9 cellular contexts compared by ENCODE assay signal in the genomic region with DNA sequence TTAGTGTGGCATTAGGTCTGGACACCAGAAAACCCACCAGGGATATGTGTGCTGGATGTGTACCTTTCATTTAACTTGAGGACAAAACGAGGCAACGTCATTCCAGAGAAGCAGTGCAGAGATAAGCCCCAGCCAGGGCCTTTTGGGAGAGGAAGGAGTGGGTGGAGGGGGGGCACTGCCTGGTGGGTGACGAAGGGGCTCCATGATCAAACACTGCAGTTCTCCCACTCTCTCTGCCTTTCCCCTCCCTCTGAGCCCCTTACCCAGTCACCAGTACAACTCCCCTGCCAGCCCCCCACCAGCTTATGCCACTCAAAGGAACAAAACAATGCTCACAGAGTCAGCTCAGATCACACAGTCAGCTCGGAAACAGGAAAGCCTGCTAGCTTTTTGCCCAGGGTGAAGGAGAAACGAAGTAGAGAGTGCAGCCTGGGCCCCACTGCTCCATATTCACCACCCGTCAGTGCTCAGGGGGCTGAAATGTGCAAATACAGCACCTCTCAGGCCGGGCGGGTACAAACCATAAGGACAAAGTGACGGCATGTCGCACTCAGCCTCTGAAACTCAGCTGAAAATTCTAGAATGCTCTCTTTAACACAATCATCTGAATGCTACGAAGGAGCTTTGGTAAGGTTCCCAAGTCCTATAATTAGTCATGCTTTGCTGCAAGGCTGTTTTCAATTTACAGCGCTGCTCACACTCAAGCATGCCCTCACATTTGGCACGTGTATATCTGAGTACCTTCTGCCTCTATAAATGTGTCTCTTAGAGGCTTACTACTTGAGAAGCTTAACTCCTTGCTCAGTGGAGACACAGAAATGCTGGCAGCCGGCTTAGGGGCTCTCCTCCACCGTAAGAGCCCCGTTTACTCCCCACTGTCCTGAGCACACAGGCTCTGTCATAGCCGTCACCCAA.
A peak's percentile ranks its signal among the peaks of the same experiment; 100 is the strongest.
DNase-seq lines count a peak whose midpoint lies in the region; ATAC-seq and TF ChIP-seq lines count a peak whose summit lies in the region.
"Had no signal": no experiment of that assay in that cellular context is flagged by ENCODE, and none has a peak within 500 bp of the region (broad histone marks: within the 10 kb centered on the region; RNA-seq: fewer than 3 reads in every experiment).

No MANE protein-coding gene starts in this region.

- ATAC-seq in heart right ventricle: peak; percentile 28 to 81 (median 74)
- ATAC-seq in body of pancreas: no peak

- no peaks in the 10 kb centered on the region for H4K20me1 ChIP-seq in GM23248 (ENCODE audit: insufficient read depth)

- peak overlapping the region; percentile 47 for H3K4me3 ChIP-seq in GM23248
- no peak overlapping the region for H3K4me3 ChIP-seq in heart right ventricle
- H3K4me3 ChIP-seq in body of pancreas: no peak overlapping the region
- H3K4me3 ChIP-seq: lower lobe of right lung had no signal

- TF ChIP-seq CTCF in VCaP (conservative IDR thresholded peaks at IDR 0.05) (no peak), heart right ventricle (IDR thresholded peaks at IDR 0.05) (no peak), body of pancreas (IDR thresholded peaks at IDR 0.05) (no peak)

- DNase-seq in GM23248 (peak; percentile 98), heart right ventricle (no peak), SK-N-DZ (ENCODE audit: low spot score) (no peak), NCI-H345 treated with DMSO at 0.1 percent for 48 hours (lab: John Stamatoyannopoulos, UW; ENCODE audit: unreplicated experiment) (no peak), body of pancreas (no peak)
- peak; percentile 36 for DNase-seq in stimulated activated CD8-positive, alpha-beta memory T cell treated with anti-CD3 and anti-CD28 coated beads, Interleukin-4, amount 100 ng/mL, for 48 hours
- DNase-seq: lower lobe of right lung, NCI-H1930 had no signal

- H3K4me1 ChIP-seq in GM23248 (ENCODE audit: insufficient read depth) (peaks cover 14% of the 10 kb centered on the region), heart right ventricle (peaks cover 3 to 22% (median 14%) of the 10 kb centered on the region in 9 donors), body of pancreas (no peaks in the 10 kb centered on the region)
- H3K4me1 ChIP-seq: lower lobe of right lung had no signal

- H3K27ac ChIP-seq in GM23248 (peak overlapping the region; percentile 72), VCaP (peak overlapping the region; percentile 89; the same call in 1 of the 2 replicates), heart right ventricle (peak overlapping the region in 9 of 10 donors; percentile 17 to 68 (median 38)), body of pancreas (no peak overlapping the region)
- H3K27ac ChIP-seq: lower lobe of right lung had no signal

- H3K9ac ChIP-seq in GM23248: peak overlapping the region; percentile 63

- in situ Hi-C loops in GM23248 (cut with MboI): no loop called here

- no peak for TF ChIP-seq POLR2A in body of pancreas (IDR thresholded peaks at IDR 0.05)

- peak overlapping the region; percentile 69 for H2AFZ ChIP-seq in GM23248

- peaks cover 14% of the 10 kb centered on the region; the same call in 1 of the 2 replicates for H3F3A ChIP-seq in GM23248 (ENCODE audit: insufficient read depth)

- intact Hi-C loops in heart right ventricle (cut with DNase I): no loop called here
- intact Hi-C loops in body of pancreas (cut with DNase I): no loop called here

- H3K4me2 ChIP-seq in GM23248 (ENCODE audit: unreplicated experiment): peak overlapping the region; percentile 77

- H3K36me3 ChIP-seq in GM23248 (ENCODE audit: low read depth) (no peaks in the 10 kb centered on the region), heart right ventricle (no peaks in the 10 kb centered on the region), body of pancreas (replicated peaks in 1 of 2; ENCODE audit: insufficient read depth in 1 of 2, low read depth in 2 of 2) (no peaks in the 10 kb centered on the region)
- H3K36me3 ChIP-seq: lower lobe of right lung had no signal

- H3K27me3 ChIP-seq in GM23248 (replicated peaks; ENCODE audit: insufficient read depth): no peaks in the 10 kb centered on the region
- H3K27me3 ChIP-seq in heart right ventricle: no peaks in the 10 kb centered on the region
- no peaks in the 10 kb centered on the region for H3K27me3 ChIP-seq in body of pancreas

- no peaks in the 10 kb centered on the region for H3K9me2 ChIP-seq in GM23248 (ENCODE audit: insufficient read depth)

- 5 to 10% methylated on average over 16 to 17 of the region's 17 CpGs for WGBS in GM23248 (ENCODE audit: low coverage in 1 of 2, low lambda C conversion rate in 2 of 2, missing lambda C conversion rate in 2 of 2), 2 experiments
- 39 to 42% methylated on average over 17 of the region's 17 CpGs for WGBS in heart right ventricle, 2 donors
- 74 to 83% methylated on average over 17 of the region's 17 CpGs for WGBS in body of pancreas, 2 donors

- no peaks in the 10 kb centered on the region for H3K9me3 ChIP-seq in GM23248 (ENCODE audit: low read depth)
- no peaks in the 10 kb centered on the region for H3K9me3 ChIP-seq in heart right ventricle
- no peaks in the 10 kb centered on the region for H3K9me3 ChIP-seq in body of pancreas
- H3K9me3 ChIP-seq: lower lobe of right lung had no signal

- no peaks in the 10 kb centered on the region for H3K79me2 ChIP-seq in GM23248 (ENCODE audit: insufficient read depth)

Comparison
In these comparisons a context has a peak if more than half of its experiments do, and no peak if none do; other contexts are left out.
1. DNase-seq: peak in GM23248 (single experiment) and stimulated activated CD8-positive, alpha-beta memory T cell treated with anti-CD3 and anti-CD28 coated beads, Interleukin-4, amount 100 ng/mL, for 48 hours (single experiment); none in heart right ventricle (0 of 2), SK-N-DZ (single experiment), NCI-H345 treated with DMSO at 0.1 percent for 48 hours (single experiment) and body of pancreas (0 of 4).
2. H3K27ac ChIP-seq: peak in GM23248 (single experiment), VCaP (single experiment) and heart right ventricle (9 of 10); none in body of pancreas (0 of 4).